ENCODE assay signal across 18 cellular contexts in the genomic region with DNA sequence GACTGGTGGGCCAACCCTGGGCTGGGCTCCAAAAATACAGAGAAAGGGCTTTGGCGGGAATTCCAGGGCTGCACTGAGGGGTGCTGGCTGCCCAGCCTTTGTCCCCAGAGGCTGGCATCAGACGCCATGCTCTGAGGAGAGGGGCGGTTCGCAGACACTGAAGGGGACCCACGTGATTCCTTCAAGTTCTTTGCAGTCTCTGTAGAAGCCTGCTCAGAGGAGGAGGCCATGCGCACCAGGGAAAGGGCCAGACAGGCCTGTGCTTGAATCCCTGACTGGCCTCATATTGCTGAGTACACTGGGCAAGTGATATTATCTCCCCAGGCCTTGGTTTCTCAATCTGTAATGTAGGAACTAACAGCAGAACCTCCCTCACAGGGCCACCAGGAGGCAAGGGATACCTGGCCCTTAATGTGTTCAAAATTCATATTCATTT.
DNase-seq lines count a peak whose midpoint lies in the region; ATAC-seq and TF ChIP-seq lines count a peak whose summit lies in the region.
"Had no signal": no experiment of that assay in that cellular context is flagged by ENCODE, and none has a peak within 500 bp of the region (broad histone marks: within the 10 kb centered on the region; RNA-seq: fewer than 3 reads in every experiment).

No MANE protein-coding gene starts in this region.

- DNase-seq in IMR-90 = no peak
- DNase-seq in caudate nucleus (lab: John Stamatoyannopoulos, UW) = peak in 45 of 61 donors; percentile 5 to 83 (median 37)
- no peak for DNase-seq in sciatic nerve (ENCODE audit: low spot score)
- DNase-seq in activated CD8-positive, alpha-beta T cell treated with anti-CD3 and anti-CD28 coated beads, Interleukin-2, amount 10 ng/mL, durations not matched to agents 7 days and 5 days = no peak
- DNase-seq in left ventricle myocardium inferior = no peak
- no peak for DNase-seq in activated CD4-positive, alpha-beta T cell treated with anti-CD3 and anti-CD28 coated beads for 4 hours
- no peak for DNase-seq in WTC11 (ENCODE audit: low spot score)
- DNase-seq: activated CD4-positive, alpha-beta T cell treated with anti-CD3 and anti-CD28 coated beads for 36 hours; activated T-cell treated with anti-CD3 and anti-CD28 coated beads for 4 hours; Calu3; central memory CD4-positive, alpha-beta T cell; GF-D8; NCI-H2107; SIG-M5; stimulated activated naive CD4-positive, alpha-beta T cell treated with Interleukin-2 at 50 U/mL for 16 hours; T-helper 9 cell had no signal

- no peak overlapping the region; a peak in 1 of 4 replicates for H4K8ac ChIP-seq in IMR-90 (ENCODE audit: low read depth in 2 of 2, low read length in 2 of 2)

- TF ChIP-seq RAD21 in IMR-90 (IDR thresholded peaks at IDR 0.05; ENCODE audit: low read length) = no peak

- BruUV-seq in IMR-90 (replicated peaks; lab: Mats Ljungman, UMichigan) = no TSS peak

- H3K9me1 ChIP-seq in IMR-90 (ENCODE audit: insufficient read depth, low read length) = peaks cover 44% of the 10 kb centered on the region

- 0 out of 2 replicates have a peak, but pooled peaks cover under 1% of the 10 kb centered on the region for H3K36me3 ChIP-seq in IMR-90 (ENCODE audit: control insufficient read depth, insufficient read depth, low read length)
- no peaks in the 10 kb centered on the region for H3K36me3 ChIP-seq in left ventricle myocardium inferior

- intact Hi-C loops in IMR-90 (cut with micrococcal nuclease) = no loop called here
- intact Hi-C loops in sciatic nerve (cut with DNase I) = no loop called here
- intact Hi-C loops in left ventricle myocardium inferior (cut with micrococcal nuclease) = no loop called here

- 73% methylated on average over 5 of the region's 6 CpGs; no CpG with 5 or more reads in 1 of the 2 experiments for WGBS in IMR-90 (ENCODE audit: extremely low coverage in 2 of 2, insufficient read length in 1 of 2), 2 experiments

- no peak overlapping the region for H3K4me2 ChIP-seq in IMR-90 (ENCODE audit: low read depth, low read length)

- H3K4me3 ChIP-seq in IMR-90 (ENCODE audit: insufficient read depth, low read depth, low read length) = no peak overlapping the region
- H3K4me3 ChIP-seq in iPS-18c (ENCODE audit: insufficient read depth, low read depth, low read length) = peak overlapping the region; percentile 9; the same call in 1 of the 2 replicates
- no peak overlapping the region for H3K4me3 ChIP-seq in left ventricle myocardium inferior

- no peaks in the 10 kb centered on the region for H3K36me3 Mint-ChIP-seq in activated CD8-positive, alpha-beta T cell treated with anti-CD3 and anti-CD28 coated beads, Interleukin-2, amount 10 ng/mL, durations not matched to agents 7 days and 5 days (ENCODE audit: low read depth)
- H3K36me3 Mint-ChIP-seq in WTC11 = no peaks in the 10 kb centered on the region
- H3K36me3 Mint-ChIP-seq: activated naive CD8-positive, alpha-beta T cell had no signal

- peaks cover 29% of the 10 kb centered on the region; the same call in 1 of the 2 replicates for H4K20me1 ChIP-seq in IMR-90 (ENCODE audit: insufficient read depth, low read length)

- no peaks in the 10 kb centered on the region for H3K4me1 Mint-ChIP-seq in activated CD8-positive, alpha-beta T cell treated with anti-CD3 and anti-CD28 coated beads, Interleukin-2, amount 10 ng/mL, durations not matched to agents 7 days and 5 days (ENCODE audit: low read depth)
- peaks cover 44% of the 10 kb centered on the region for H3K4me1 Mint-ChIP-seq in WTC11
- H3K4me1 Mint-ChIP-seq: activated CD4-positive, alpha-beta T cell treated with anti-CD3 and anti-CD28 coated beads for 36 hours had no signal

- no peak overlapping the region for H3K56ac ChIP-seq in IMR-90 (ENCODE audit: extremely low read depth, insufficient read depth, low read length)

- H3K9ac ChIP-seq in IMR-90 (ENCODE audit: low read depth, low read length) = no peak overlapping the region

- no peak overlapping the region for H3K27ac Mint-ChIP-seq in activated CD8-positive, alpha-beta T cell treated with anti-CD3 and anti-CD28 coated beads, Interleukin-2, amount 10 ng/mL, durations not matched to agents 7 days and 5 days
- no peak overlapping the region for H3K27ac Mint-ChIP-seq in WTC11
- H3K27ac Mint-ChIP-seq: activated CD4-positive, alpha-beta T cell treated with anti-CD3 and anti-CD28 coated beads for 36 hours; activated naive CD8-positive, alpha-beta T cell had no signal

- H3K27ac ChIP-seq in IMR-90 (ENCODE audit: insufficient read depth, low read length) (no peak overlapping the region), caudate nucleus (ENCODE audit: low read depth, low read length) (no peak overlapping the region), left ventricle myocardium inferior (replicated peaks) (no peak overlapping the region)

- H2BK15ac ChIP-seq in IMR-90 (ENCODE audit: low read depth, low read length) = no peak overlapping the region

- H3K9me3 Mint-ChIP-seq in activated CD8-positive, alpha-beta T cell treated with anti-CD3 and anti-CD28 coated beads, Interleukin-2, amount 10 ng/mL, durations not matched to agents 7 days and 5 days (ENCODE audit: insufficient read depth) = no peaks in the 10 kb centered on the region
- H3K9me3 Mint-ChIP-seq in WTC11 = no peaks in the 10 kb centered on the region

- H3K4me3 Mint-ChIP-seq in activated CD8-positive, alpha-beta T cell treated with anti-CD3 and anti-CD28 coated beads, Interleukin-2, amount 10 ng/mL, durations not matched to agents 7 days and 5 days = no peak overlapping the region
- H3K4me3 Mint-ChIP-seq in WTC11 = no peak overlapping the region
- H3K4me3 Mint-ChIP-seq: activated CD4-positive, alpha-beta T cell treated with anti-CD3 and anti-CD28 coated beads for 36 hours; activated naive CD8-positive, alpha-beta T cell had no signal

- dilution Hi-C loops in IMR-90 (cut with HindIII; ENCODE audit: low sequenced_read_pairs, unreplicated experiment) = no loop called here

- CTCF ChIA-PET in IMR-90 (lab: Yijun Ruan, JAX) = no interaction called here
- CTCF ChIA-PET in activated CD8-positive, alpha-beta T cell treated with anti-CD3 and anti-CD28 coated beads, Interleukin-2, amount 10 ng/mL, durations not matched to agents 7 days and 5 days (lab: Charles Lee) = no interaction called here
- CTCF ChIA-PET in WTC11 (lab: Charles Lee) = no interaction called here

- no peak overlapping the region for H2AFZ ChIP-seq in IMR-90 (replicated peaks; ENCODE audit: low read length, poor library complexity)

- no peak overlapping the region for H4K91ac ChIP-seq in IMR-90 (ENCODE audit: insufficient read depth, low read depth, low read length)

- H2BK120ac ChIP-seq in IMR-90 (ENCODE audit: low read depth, low read length) = no peak overlapping the region

- H3K4me1 ChIP-seq in IMR-90 (ENCODE audit: control insufficient read depth, insufficient read depth, low read length) (peaks cover 32% of the 10 kb centered on the region), left ventricle myocardium inferior (peaks cover 35% of the 10 kb centered on the region)

- no peak overlapping the region for H3K23ac ChIP-seq in IMR-90 (ENCODE audit: low read depth, low read length)

- H3K27me3 ChIP-seq in IMR-90 (ENCODE audit: control insufficient read depth, insufficient read depth, low read length) = no peaks in the 10 kb centered on the region
- peaks cover 5% of the 10 kb centered on the region for H3K27me3 ChIP-seq in left ventricle myocardium inferior (ENCODE audit: low read depth)

- H3K9me3 ChIP-seq in IMR-90 (ENCODE audit: control insufficient read depth, insufficient read depth, low read length) (no peaks in the 10 kb centered on the region), iPS-18c (ENCODE audit: control insufficient read depth, insufficient read depth, low read length) (no peaks in the 10 kb centered on the region), left ventricle myocardium inferior (replicated peaks) (no peaks in the 10 kb centered on the region)

- H3K4ac ChIP-seq in IMR-90 (ENCODE audit: low read depth, low read length) = peak overlapping the region; percentile 65; the same call in 1 of the 2 replicates

- H4K5ac ChIP-seq in IMR-90 (ENCODE audit: low read depth, low read length) = no peak overlapping the region

- TF ChIP-seq CTCF in IMR-90 (conservative IDR thresholded peaks at IDR 0.05; ENCODE audit: low read depth, low read length) (no peak), left ventricle myocardium inferior (IDR thresholded peaks at IDR 0.05; ENCODE audit: borderline replicate concordance) (no peak), WTC11 (IDR thresholded peaks at IDR 0.05) (no peak)

- POLR2A ChIA-PET in IMR-90 (lab: Charles Lee; ENCODE audit: unreplicated experiment) = no interaction called here
- POLR2A ChIA-PET in activated CD8-positive, alpha-beta T cell treated with anti-CD3 and anti-CD28 coated beads, Interleukin-2, amount 10 ng/mL, durations not matched to agents 7 days and 5 days (lab: Charles Lee) = no interaction called here
- POLR2A ChIA-PET in WTC11 (lab: Charles Lee) = no interaction called here

- ATAC-seq in IMR-90 (ENCODE audit: low read depth) (no peak), sciatic nerve (peak; percentile 31), WTC11 (no peak)
- no peak for ATAC-seq in activated CD8-positive, alpha-beta T cell treated with anti-CD3 and anti-CD28 coated beads, Interleukin-2, amount 10 ng/mL, durations not matched to agents 7 days and 5 days
- ATAC-seq: activated CD4-positive, alpha-beta T cell treated with anti-CD3 and anti-CD28 coated beads for 36 hours had no signal

- no peak overlapping the region for H2BK5ac ChIP-seq in IMR-90 (ENCODE audit: low read depth, low read length, poor library complexity, severe bottlenecking)

- no peak overlapping the region for H3K18ac ChIP-seq in IMR-90 (ENCODE audit: low read depth, low read length)

- H2AK5ac ChIP-seq in IMR-90 (ENCODE audit: low read depth, low read length) = peak overlapping the region; percentile 4; the same call in 1 of the 2 replicates

- no peak overlapping the region; the same call in 1 of the 2 replicates for H3K14ac ChIP-seq in IMR-90 (replicated peaks; ENCODE audit: low read depth, low read length)

- in situ Hi-C loops in IMR-90 (cut with MboI; ENCODE audit: low sequenced_read_pairs) = no loop called here

- peaks cover 12 to 78% of the 10 kb centered on the region in 2 experiments; a peak in 3 of 4 replicates for H3K79me1 ChIP-seq in IMR-90 (ENCODE audit: low read depth in 1 of 2, low read length in 2 of 2)

- H3K27me3 Mint-ChIP-seq in activated CD8-positive, alpha-beta T cell treated with anti-CD3 and anti-CD28 coated beads, Interleukin-2, amount 10 ng/mL, durations not matched to agents 7 days and 5 days (ENCODE audit: low read depth) = peaks cover 9% of the 10 kb centered on the region
- no peaks in the 10 kb centered on the region for H3K27me3 Mint-ChIP-seq in WTC11 (ENCODE audit: low read depth)
- H3K27me3 Mint-ChIP-seq: activated CD4-positive, alpha-beta T cell treated with anti-CD3 and anti-CD28 coated beads for 36 hours had no signal

- no peak for TF ChIP-seq POLR2A in IMR-90 (IDR thresholded peaks at IDR 0.05; ENCODE audit: low read depth, low read length)

- peak overlapping the region; percentile 79 for H2AK9ac ChIP-seq in IMR-90 (replicated peaks; ENCODE audit: low read depth, low read length, poor library complexity)

- H2BK20ac ChIP-seq in IMR-90 (ENCODE audit: low read depth, low read length) = 0 out of 2 replicates have a peak overlapping the region, but pooled peaks have one; percentile 6

TF ChIP-seq in IMR-90, 13 proteins besides CTCF, POLR2A, EP300 and RAD21 (continues in another document):
- no peak for TF ChIP-seq MAFK (IDR thresholded peaks at IDR 0.05; ENCODE audit: low read depth, low read length)

Comparison
In these comparisons a context has a peak if more than half of its experiments do, and no peak if none do; other contexts are left out.
1. DNase-seq: peak in caudate nucleus (45 of 61); none in IMR-90 (single experiment), sciatic nerve (single experiment), activated CD8-positive, alpha-beta T cell treated with anti-CD3 and anti-CD28 coated beads, Interleukin-2, amount 10 ng/mL, durations not matched to agents 7 days and 5 days (single experiment), left ventricle myocardium inferior (single experiment), activated CD4-positive, alpha-beta T cell treated with anti-CD3 and anti-CD28 coated beads for 4 hours (0 of 2) and WTC11 (single experiment).